Comparison of ENCODE assay signal across 1 cellular context in the genomic region with DNA sequence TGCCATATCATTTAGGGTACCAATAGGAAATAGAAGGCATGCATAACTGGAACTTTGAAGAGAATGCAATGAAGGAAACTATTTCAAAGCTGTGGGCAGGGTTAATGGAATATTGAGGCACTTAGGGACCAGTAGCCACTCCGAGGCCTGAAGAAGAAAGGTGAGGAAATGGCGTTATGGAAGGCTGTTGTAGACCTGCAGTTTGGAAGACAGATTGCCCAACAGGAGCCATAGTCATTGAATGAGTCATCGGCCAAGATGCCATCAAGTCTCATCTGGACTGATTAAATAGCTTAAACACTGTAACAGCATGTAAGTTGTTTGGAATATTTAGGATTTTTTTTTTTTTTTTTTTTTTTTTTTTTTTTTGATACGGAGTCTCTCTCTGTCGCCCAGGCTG.
TF ChIP-seq lines count a peak whose summit lies in the region.

No MANE protein-coding gene starts in this region.

TF ChIP-seq in IMR-90, 13 proteins besides CTCF, POLR2A, EP300 and RAD21 (continued from another document):
- TF ChIP-seq, protein P1, sequence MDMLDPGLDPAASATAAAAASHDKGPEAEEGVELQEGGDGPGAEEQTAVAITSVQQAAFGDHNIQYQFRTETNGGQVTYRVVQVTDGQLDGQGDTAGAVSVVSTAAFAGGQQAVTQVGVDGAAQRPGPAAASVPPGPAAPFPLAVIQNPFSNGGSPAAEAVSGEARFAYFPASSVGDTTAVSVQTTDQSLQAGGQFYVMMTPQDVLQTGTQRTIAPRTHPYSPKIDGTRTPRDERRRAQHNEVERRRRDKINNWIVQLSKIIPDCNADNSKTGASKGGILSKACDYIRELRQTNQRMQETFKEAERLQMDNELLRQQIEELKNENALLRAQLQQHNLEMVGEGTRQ (IDR thresholded peaks at IDR 0.05; ENCODE audit: low read depth, low read length), result no peak
- no peak for TF ChIP-seq NFE2L2 (IDR thresholded peaks at IDR 0.05; ENCODE audit: low read depth, low read length)
